28 cellular contexts compared by ENCODE assay signal in the genomic region with DNA sequence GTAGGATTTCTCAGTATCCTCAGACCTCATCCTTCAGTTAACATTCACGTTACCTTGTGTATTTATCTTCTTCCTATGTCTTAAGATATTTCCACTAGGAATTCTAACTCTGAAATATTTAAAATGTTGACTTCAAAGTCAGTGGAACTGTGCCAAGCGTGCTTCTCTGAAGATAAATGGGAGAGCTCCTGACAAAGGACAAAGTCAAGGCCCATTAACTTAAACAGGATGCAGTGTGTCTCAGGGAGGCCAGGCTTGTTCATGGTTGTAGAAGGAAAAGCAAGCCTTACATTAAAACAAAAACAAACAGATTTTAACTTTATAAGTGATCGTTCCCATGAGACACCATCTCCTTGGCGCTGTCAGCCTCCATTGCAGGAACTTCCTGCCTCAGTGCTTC. TPM values are rescaled to one million over a fixed set of nuclear protein-coding genes. Genes with fewer than 3 reads are reported as not detected.
A peak's percentile ranks its signal among the peaks of the same experiment; 100 is the strongest.
DNase-seq lines count a peak whose midpoint lies in the region; ATAC-seq, FAIRE-seq and TF ChIP-seq lines count a peak whose summit lies in the region.
"Had no signal": no experiment of that assay in that cellular context is flagged by ENCODE, and none has a peak within 500 bp of the region (broad histone marks: within the 10 kb centered on the region; RNA-seq: fewer than 3 reads in every experiment).

No MANE protein-coding gene starts in this region.

- H3K9me3 ChIP-seq in astrocyte (ENCODE audit: insufficient read depth, low read depth, low read length) (no peaks in the 10 kb centered on the region), upper lobe of left lung (no peaks in the 10 kb centered on the region)
- H3K9me3 ChIP-seq: body of pancreas, Peyer's patch, SJCRH30 had no signal

- WGBS in upper lobe of left lung, 2 donors: 57 to 67% methylated on average over 4 of the region's 4 CpGs

- no peak for TF ChIP-seq EP300 in upper lobe of left lung (IDR thresholded peaks at IDR 0.05)

- no peak overlapping the region for H3K9ac ChIP-seq in astrocyte (ENCODE audit: low read length)
- H3K9ac ChIP-seq: BLaER1 had no signal

- ATAC-seq in upper lobe of left lung (ENCODE audit: low FRiP score in 2 of 2): no peak
- no peak for ATAC-seq in GM21825 (IDR thresholded peaks at IDR 0.05; ENCODE audit: unreplicated experiment)
- ATAC-seq in HG03039 (IDR thresholded peaks at IDR 0.05; ENCODE audit: unreplicated experiment): no peak
- no peak for ATAC-seq in HG03460 (IDR thresholded peaks at IDR 0.05; ENCODE audit: unreplicated experiment)
- ATAC-seq: activated CD8-positive, alpha-beta memory T cell treated with anti-CD3 and anti-CD28 coated beads, Interleukin-2, amount 10 ng/mL, durations not matched to agents 7 days and 5 days; body of pancreas; effector memory CD8-positive, alpha-beta T cell; K562; left lobe of liver; naive thymus-derived CD4-positive, alpha-beta T cell; right cardiac atrium had no signal

- DNase-seq in NCI-H510A treated with DMSO at 0.1 percent for 48 hours (lab: John Stamatoyannopoulos, UW) (peak; percentile 34), NCI-H510A (lab: John Stamatoyannopoulos, UW) (no peak), astrocyte (ENCODE audit: low read depth) (peak; percentile 48), hepatic stellate cell (ENCODE audit: low spot score) (peak; percentile 6), upper lobe of left lung (no peak)
- DNase-seq: activated CD4-positive, alpha-beta T cell treated with anti-CD3 and anti-CD28 coated beads, Interleukin-2, amount 10 ng/mL, durations not matched to agents 7 days and 5 days; activated CD8-positive, alpha-beta memory T cell treated with anti-CD3 and anti-CD28 coated beads, Interleukin-2, amount 10 ng/mL, durations not matched to agents 7 days and 5 days; body of pancreas; Calu3; effector memory CD8-positive, alpha-beta T cell; EL; head of caudate nucleus; naive thymus-derived CD4-positive, alpha-beta T cell; NCI-H187; NCI-H226; Peyer's patch; right cardiac atrium; SJCRH30; stimulated activated CD8-positive, alpha-beta memory T cell treated with anti-CD3 and anti-CD28 coated beads, Interleukin-4, amount 100 ng/mL, for 48 hours had no signal

- H3K4me3 ChIP-seq in astrocyte (ENCODE audit: insufficient read depth, low read depth, low read length) (no peak overlapping the region), upper lobe of left lung (no peak overlapping the region)
- H3K4me3 ChIP-seq: BLaER1, body of pancreas, K562, Peyer's patch, SJCRH30 had no signal

- H3K36me3 Mint-ChIP-seq in astrocyte (ENCODE audit: low read depth, unreplicated experiment): peaks cover 5% of the 10 kb centered on the region
- H3K36me3 Mint-ChIP-seq: activated CD8-positive, alpha-beta memory T cell treated with anti-CD3 and anti-CD28 coated beads, Interleukin-2, amount 10 ng/mL, durations not matched to agents 7 days and 5 days; activated naive CD8-positive, alpha-beta T cell had no signal

- peaks cover 2% of the 10 kb centered on the region for H3K27me3 Mint-ChIP-seq in astrocyte (ENCODE audit: low read depth, unreplicated experiment)
- H3K27me3 Mint-ChIP-seq: activated CD4-positive, alpha-beta T cell treated with anti-CD3 and anti-CD28 coated beads, Interleukin-2, amount 10 ng/mL, durations not matched to agents 7 days and 5 days; activated naive CD8-positive, alpha-beta T cell; effector memory CD8-positive, alpha-beta T cell had no signal

- H3K4me1 Mint-ChIP-seq in astrocyte (ENCODE audit: low read depth, unreplicated experiment): no peaks in the 10 kb centered on the region
- H3K4me1 Mint-ChIP-seq: activated CD4-positive, alpha-beta T cell treated with anti-CD3 and anti-CD28 coated beads, Interleukin-2, amount 10 ng/mL, durations not matched to agents 7 days and 5 days; activated CD8-positive, alpha-beta memory T cell treated with anti-CD3 and anti-CD28 coated beads, Interleukin-2, amount 10 ng/mL, durations not matched to agents 7 days and 5 days; naive thymus-derived CD4-positive, alpha-beta T cell had no signal

- no peak overlapping the region for H2AFZ ChIP-seq in astrocyte (ENCODE audit: low read depth, low read length)

- TF ChIP-seq POLR2A in upper lobe of left lung (IDR thresholded peaks at IDR 0.05): no peak

- H3K9me3 Mint-ChIP-seq in astrocyte (ENCODE audit: unreplicated experiment): peaks cover 9% of the 10 kb centered on the region
- H3K9me3 Mint-ChIP-seq: activated CD4-positive, alpha-beta T cell treated with anti-CD3 and anti-CD28 coated beads, Interleukin-2, amount 10 ng/mL, durations not matched to agents 7 days and 5 days; T-helper 1 cell treated with Interleukin-12 subunit alpha and Interleukin-12 subunit beta and Interleukin-4 antibody, amounts not matched to agents 30 μg/mL and 1 μg/mL, for 36 hours had no signal

- H3K27me3 ChIP-seq in astrocyte (ENCODE audit: insufficient read depth, low read length): no peaks in the 10 kb centered on the region
- H3K27me3 ChIP-seq in upper lobe of left lung: no peaks in the 10 kb centered on the region
- H3K27me3 ChIP-seq: BLaER1, body of pancreas, Peyer's patch, SJCRH30 had no signal

- H3K4me3 Mint-ChIP-seq in astrocyte (ENCODE audit: unreplicated experiment): no peak overlapping the region
- H3K4me3 Mint-ChIP-seq: activated CD4-positive, alpha-beta T cell treated with anti-CD3 and anti-CD28 coated beads, Interleukin-2, amount 10 ng/mL, durations not matched to agents 7 days and 5 days; activated CD8-positive, alpha-beta memory T cell treated with anti-CD3 and anti-CD28 coated beads, Interleukin-2, amount 10 ng/mL, durations not matched to agents 7 days and 5 days; activated naive CD8-positive, alpha-beta T cell; effector memory CD8-positive, alpha-beta T cell; naive thymus-derived CD4-positive, alpha-beta T cell; T-helper 1 cell treated with Interleukin-12 subunit alpha and Interleukin-12 subunit beta and Interleukin-4 antibody, amounts not matched to agents 30 μg/mL and 1 μg/mL, for 36 hours had no signal

- no peak overlapping the region for H3K27ac Mint-ChIP-seq in astrocyte (ENCODE audit: unreplicated experiment)
- H3K27ac Mint-ChIP-seq: activated CD4-positive, alpha-beta T cell treated with anti-CD3 and anti-CD28 coated beads, Interleukin-2, amount 10 ng/mL, durations not matched to agents 7 days and 5 days; activated CD8-positive, alpha-beta memory T cell treated with anti-CD3 and anti-CD28 coated beads, Interleukin-2, amount 10 ng/mL, durations not matched to agents 7 days and 5 days; activated naive CD8-positive, alpha-beta T cell; effector memory CD8-positive, alpha-beta T cell; naive thymus-derived CD4-positive, alpha-beta T cell; T-helper 1 cell treated with Interleukin-12 subunit alpha and Interleukin-12 subunit beta and Interleukin-4 antibody, amounts not matched to agents 30 μg/mL and 1 μg/mL, for 36 hours had no signal

- no peaks in the 10 kb centered on the region for H3K36me3 ChIP-seq in astrocyte (ENCODE audit: insufficient read depth, low read length)
- H3K36me3 ChIP-seq in upper lobe of left lung: no peaks in the 10 kb centered on the region
- H3K36me3 ChIP-seq: SJCRH30 had no signal

- peaks cover 56% of the 10 kb centered on the region for H4K20me1 ChIP-seq in astrocyte (ENCODE audit: insufficient read depth, low read length)

- H3K79me2 ChIP-seq in astrocyte (ENCODE audit: insufficient read depth, low read length): peaks cover 25% of the 10 kb centered on the region

- peak; percentile 39 for FAIRE-seq in astrocyte (lab: Jason Lieb, UNC)
- FAIRE-seq: H54, K562 had no signal

- H3K4me2 ChIP-seq in astrocyte (ENCODE audit: low read length): no peak overlapping the region
- H3K4me2 ChIP-seq: BLaER1 had no signal

- H3K27ac ChIP-seq in astrocyte (ENCODE audit: low read depth, low read length) (no peak overlapping the region), upper lobe of left lung (peak overlapping the region in 3 of 4 donors; percentile 36 to 57 (median 45))
- H3K27ac ChIP-seq: BLaER1, body of pancreas, Peyer's patch, SJCRH30 had no signal

- H3K4me1 ChIP-seq in astrocyte (ENCODE audit: insufficient read depth, low read length) (no peaks in the 10 kb centered on the region), upper lobe of left lung (peaks cover 19 to 29% (median 26%) of the 10 kb centered on the region in 4 donors)
- H3K4me1 ChIP-seq: BLaER1, body of pancreas had no signal

- TF ChIP-seq CTCF in astrocyte (IDR thresholded peaks at IDR 0.05; ENCODE audit: insufficient read depth, low read depth, low read length) (no peak), upper lobe of left lung (IDR thresholded peaks at IDR 0.05) (no peak)

RNA-seq across cellular contexts. Expression of gene ABHD17C, which starts 41.5 kb away (rescaled TPM):
- total RNA-seq in astrocyte (9.5 and 10.2 TPM in 2 replicates), upper lobe of left lung (10 to 100 TPM; 15.7 to 34.2 (median 25.5) TPM)

RNA-seq across cellular contexts. Expression of gene CEMIP, which starts 42.6 kb away (rescaled TPM):
- total RNA-seq in astrocyte (3.6 and 5.5 TPM in 2 replicates), upper lobe of left lung (10 to 100 TPM in 1 of 6 donors, 1 to 10 TPM in 4, under 1 TPM in 1; 0.59 to 38.8 (median 5.7) TPM)
- total RNA-seq: activated CD4-positive, alpha-beta T cell treated with anti-CD3 and anti-CD28 coated beads, Interleukin-2, amount 10 ng/mL, durations not matched to agents 7 days and 5 days; activated CD8-positive, alpha-beta memory T cell treated with anti-CD3 and anti-CD28 coated beads, Interleukin-2, amount 10 ng/mL, durations not matched to agents 7 days and 5 days; naive thymus-derived CD4-positive, alpha-beta T cell had no signal

Comparison
In these comparisons a context has a peak if more than half of its experiments do, and no peak if none do; other contexts are left out.
1. DNase-seq: peak in NCI-H510A treated with DMSO at 0.1 percent for 48 hours (single experiment), astrocyte (single experiment) and hepatic stellate cell (single experiment); none in NCI-H510A (single experiment) and upper lobe of left lung (0 of 2).